1 cellular context compared by ENCODE assay signal in the genomic region with DNA sequence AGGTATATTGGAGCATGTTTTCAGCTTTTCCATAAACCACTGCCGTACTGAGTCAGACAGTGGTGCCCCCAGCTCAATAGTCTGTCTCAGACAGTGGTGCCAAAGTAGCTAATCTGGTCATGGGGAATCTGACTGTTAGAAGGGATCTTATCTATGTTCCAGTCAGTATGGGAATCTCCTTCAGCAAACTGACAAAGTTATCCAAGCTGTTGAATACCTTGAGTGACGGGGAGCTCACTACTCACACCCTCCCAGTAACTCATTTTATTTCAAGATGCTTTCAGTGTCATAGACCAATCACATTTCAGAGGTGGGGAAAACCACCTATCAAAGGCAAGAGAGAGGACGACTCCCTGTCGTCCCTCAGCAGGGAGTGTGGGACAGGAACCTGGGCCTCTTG.
TF ChIP-seq lines count a peak whose summit lies in the region.

No MANE protein-coding gene starts in this region.

TF ChIP-seq in H1, 55 proteins besides CTCF, POLR2A, EP300 and RAD21:
- TF ChIP-seq BCL11A (IDR thresholded peaks at IDR 0.05; ENCODE audit: low read depth in 2 of 2, low read length in 2 of 2), result no peak
- no peak for TF ChIP-seq SIN3A (conservative IDR thresholded peaks at IDR 0.05 in 1 of 2, IDR thresholded peaks at IDR 0.05 in 1 of 2; ENCODE audit: low read depth in 1 of 2, low read length in 2 of 2)
- peak; percentile 46; the same call in 1 of the 2 replicates for TF ChIP-seq KDM1A (IDR thresholded peaks at IDR 0.05; ENCODE audit: borderline replicate concordance, low read length)
- TF ChIP-seq NRF1 (IDR thresholded peaks at IDR 0.05; ENCODE audit: low read depth, low read length), result no peak
